ENCODE assay signal across 8 cellular contexts in the genomic region with DNA sequence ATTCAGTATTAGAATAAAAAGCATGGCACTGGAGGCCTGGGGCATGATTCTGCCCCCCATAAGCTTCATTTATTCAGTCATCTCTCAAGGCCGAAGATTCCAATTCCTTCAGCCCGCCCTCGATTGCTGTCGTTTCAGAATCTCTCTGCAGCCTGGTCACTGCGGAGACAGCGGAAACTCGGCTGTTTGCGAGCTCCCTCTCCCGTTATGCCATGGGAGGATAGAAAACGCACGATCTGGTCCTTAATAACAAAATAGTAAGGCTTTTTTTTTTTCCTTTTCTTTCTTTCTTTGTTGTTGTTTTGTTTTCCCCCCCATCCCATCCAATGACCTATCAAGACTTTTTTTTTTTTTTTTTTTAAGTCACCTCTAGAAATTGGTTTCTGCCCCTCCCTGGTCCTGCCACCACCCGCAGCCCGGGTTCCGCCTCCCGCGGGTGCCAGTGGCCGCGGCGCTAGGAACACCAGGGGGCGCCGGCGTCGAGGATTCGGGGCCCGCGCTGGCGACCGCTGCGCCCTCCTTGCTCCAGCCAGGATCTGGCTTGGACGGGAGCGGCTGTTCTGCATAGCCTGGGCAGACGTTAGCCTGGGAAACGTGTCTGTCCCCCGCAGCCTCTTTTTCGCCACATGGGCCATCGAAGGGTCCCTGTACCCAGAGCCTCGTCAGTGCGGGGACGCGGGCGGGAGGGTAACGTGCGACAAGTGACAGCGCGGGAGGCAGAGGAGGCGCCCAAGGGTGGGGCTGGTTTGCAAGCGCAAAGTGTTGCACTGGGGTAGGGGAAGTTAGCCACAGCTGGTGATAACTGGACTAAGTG. TPM values are rescaled to one million over a fixed set of nuclear protein-coding genes. Genes with fewer than 3 reads are reported as not detected.
A peak's percentile ranks its signal among the peaks of the same experiment; 100 is the strongest.
DNase-seq lines count a peak whose midpoint lies in the region; ATAC-seq and TF ChIP-seq lines count a peak whose summit lies in the region.

No MANE protein-coding gene starts in this region.

- CTCF ChIA-PET in activated CD4-positive, alpha-beta memory T cell treated with anti-CD3 and anti-CD28 coated beads for 36 hours (lab: Charles Lee) = interaction anchor here (0.6 to 9.4 kb wide), 23 partner anchors 8 to 227 kb away, joined by 3 to 201 read pairs (median 4); partner anchors contain the start of gene CPLX4

- no peaks in the 10 kb centered on the region for H3K36me3 Mint-ChIP-seq in activated CD4-positive, alpha-beta memory T cell treated with anti-CD3 and anti-CD28 coated beads for 36 hours

- POLR2A ChIA-PET in activated CD4-positive, alpha-beta memory T cell treated with anti-CD3 and anti-CD28 coated beads for 36 hours (lab: Charles Lee) = interaction anchor here (0.7 kb wide), 1 partner anchor 93 kb away, joined by 3 read pairs; no protein-coding TSS in a partner anchor

- peaks cover 3% of the 10 kb centered on the region for H3K4me1 Mint-ChIP-seq in activated CD4-positive, alpha-beta memory T cell treated with anti-CD3 and anti-CD28 coated beads for 36 hours (ENCODE audit: low read depth)

- ATAC-seq in GM19043 (IDR thresholded peaks at IDR 0.05; ENCODE audit: low read depth, unreplicated experiment) = peak; percentile 81
- peak; percentile 95 for ATAC-seq in HG03432 (IDR thresholded peaks at IDR 0.05; ENCODE audit: unreplicated experiment)

- intact Hi-C loops in activated CD4-positive, alpha-beta memory T cell treated with anti-CD3 and anti-CD28 coated beads for 36 hours (cut with micrococcal nuclease) = loop anchor here (1.0 to 5.0 kb wide), 3 partner anchors 41 to 94 kb away; no protein-coding TSS in a partner anchor

- DNase-seq in AG09319 (ENCODE audit: extremely low read depth, low read depth) = peak; percentile 19
- DNase-seq in NCI-H69 (lab: John Stamatoyannopoulos, UW) = peak; percentile 95
- DNase-seq in activated CD4-positive, alpha-beta memory T cell treated with anti-CD3 and anti-CD28 coated beads for 36 hours = peak; percentile 75
- peak; percentile 34 for DNase-seq in effector CD8-positive, alpha-beta T cell (lab: John Stamatoyannopoulos, UW)
- DNase-seq in medulla oblongata (ENCODE audit: extremely low spot score) = peak; percentile 61
- DNase-seq in stimulated activated CD8-positive, alpha-beta memory T cell treated with anti-CD3 and anti-CD28 coated beads, Interleukin-15, amount 100 ng/mL, for 1 hour (ENCODE audit: low read depth) = peak; percentile 28

- TF ChIP-seq CTCF in AG09319 (IDR thresholded peaks at IDR 0.05; ENCODE audit: low read depth, low read length) = peak; percentile 63

- H3K27me3 Mint-ChIP-seq in activated CD4-positive, alpha-beta memory T cell treated with anti-CD3 and anti-CD28 coated beads for 36 hours = peaks cover 37% of the 10 kb centered on the region

- no peak overlapping the region for H3K4me3 Mint-ChIP-seq in activated CD4-positive, alpha-beta memory T cell treated with anti-CD3 and anti-CD28 coated beads for 36 hours

- no peaks in the 10 kb centered on the region for H3K9me3 Mint-ChIP-seq in activated CD4-positive, alpha-beta memory T cell treated with anti-CD3 and anti-CD28 coated beads for 36 hours

- no peak overlapping the region for H3K27ac Mint-ChIP-seq in activated CD4-positive, alpha-beta memory T cell treated with anti-CD3 and anti-CD28 coated beads for 36 hours

RNA-seq across cellular contexts. Expression of gene CPLX4, which starts 10.0 kb away (rescaled TPM):
- not detected for total RNA-seq in activated CD4-positive, alpha-beta memory T cell treated with anti-CD3 and anti-CD28 coated beads for 36 hours

RNA-seq across cellular contexts. Expression of gene RAX, which starts 35.2 kb away (rescaled TPM):
- under 1 TPM in 1 of 2 experiments, not detected in 1; 0.17 TPM for total RNA-seq in activated CD4-positive, alpha-beta memory T cell treated with anti-CD3 and anti-CD28 coated beads for 36 hours

RNA-seq across cellular contexts. Expression of gene LMAN1, which starts 50.7 kb away (rescaled TPM):
- 100 to 1,000 TPM; 155 to 158 TPM for total RNA-seq in activated CD4-positive, alpha-beta memory T cell treated with anti-CD3 and anti-CD28 coated beads for 36 hours

Comparison
In these comparisons a context has a peak if more than half of its experiments do, and no peak if none do; other contexts are left out.
1. Peak in every context shown above with its lines: DNase-seq and ATAC-seq.
2. DNase-seq: peak in every context shown above with its lines; median percentile 95 in NCI-H69; 75 in activated CD4-positive, alpha-beta memory T cell treated with anti-CD3 and anti-CD28 coated beads for 36 hours; 61 in medulla oblongata; 34 in effector CD8-positive, alpha-beta T cell; 28 in stimulated activated CD8-positive, alpha-beta memory T cell treated with anti-CD3 and anti-CD28 coated beads, Interleukin-15, amount 100 ng/mL, for 1 hour; 19 in AG09319.